Comparison of ENCODE assay signal across 8 cellular contexts in the genomic region with DNA sequence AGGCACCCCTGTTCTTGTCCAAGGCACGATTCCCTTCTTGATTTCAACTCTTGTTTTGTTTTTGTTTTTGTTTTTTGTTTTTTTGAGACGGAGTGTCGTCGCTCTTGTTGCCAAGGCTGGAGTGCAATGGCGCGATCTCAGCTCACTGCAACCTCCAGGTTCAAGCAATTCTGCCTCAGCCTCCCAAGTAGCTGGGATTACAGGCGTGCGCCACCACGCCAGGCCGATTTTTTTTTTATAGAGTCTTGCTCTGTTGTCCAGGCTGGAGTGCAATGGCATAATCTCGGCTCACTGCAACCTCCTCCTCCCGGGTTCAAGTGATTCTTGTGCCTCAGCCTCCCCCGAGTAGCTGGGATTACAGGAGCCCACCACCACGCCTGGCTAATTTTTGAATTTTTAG. TPM values are rescaled to one million over a fixed set of nuclear protein-coding genes. Genes with fewer than 3 reads are reported as not detected.
"Had no signal": no experiment of that assay in that cellular context is flagged by ENCODE, and none has a peak within 500 bp of the region (broad histone marks: within the 10 kb centered on the region; RNA-seq: fewer than 3 reads in every experiment).

No MANE protein-coding gene starts in this region.

RNA-seq across cellular contexts. Expression of a gene that starts 1.0 kb away (rescaled TPM):
- total RNA-seq: ascending aorta had no signal

RNA-seq across cellular contexts. Expression of a gene that starts 36.0 kb away (rescaled TPM):
- total RNA-seq: activated CD4-positive, alpha-beta T cell treated with anti-CD3 and anti-CD28 coated beads, Interleukin-2, amount 10 ng/mL, durations not matched to agents 7 days and 5 days; ascending aorta; heart left ventricle; kidney; left ventricle myocardium inferior; neural crest cell; T-helper 2 cell treated with Interferon-gamma antibody and Interleukin-4, amounts not matched to agents 100 ng/mL and 5 ng/mL, for 36 hours; vagina had no signal

RNA-seq across cellular contexts. Expression of a gene that starts 41.8 kb away (rescaled TPM):
- total RNA-seq: activated CD4-positive, alpha-beta T cell treated with anti-CD3 and anti-CD28 coated beads, Interleukin-2, amount 10 ng/mL, durations not matched to agents 7 days and 5 days; T-helper 2 cell treated with Interferon-gamma antibody and Interleukin-4, amounts not matched to agents 100 ng/mL and 5 ng/mL, for 36 hours had no signal
